Comparison of ENCODE assay signal across 1 cellular context in genomic region chr9:131257266-131258025, GRCh38.
TF ChIP-seq lines count a peak whose summit lies in the region.

No MANE protein-coding gene starts in this region.

TF ChIP-seq in IMR-90, 13 proteins besides CTCF, POLR2A, EP300 and RAD21 (continued from another document):
- no peak for TF ChIP-seq BHLHE40 (IDR thresholded peaks at IDR 0.05; ENCODE audit: low read depth, low read length)
- no peak for TF ChIP-seq MAFK (IDR thresholded peaks at IDR 0.05; ENCODE audit: low read depth, low read length)
- TF ChIP-seq FOS (IDR thresholded peaks at IDR 0.05; ENCODE audit: low read depth, low read length): no peak
- no peak for TF ChIP-seq SMC3 (IDR thresholded peaks at IDR 0.05; ENCODE audit: low read depth, low read length)
- TF ChIP-seq MAZ (IDR thresholded peaks at IDR 0.05; ENCODE audit: borderline replicate concordance, low read depth, low read length): no peak
- no peak for TF ChIP-seq RCOR1 (IDR thresholded peaks at IDR 0.05; ENCODE audit: insufficient replicate concordance, low read length)
